16 cellular contexts compared by ENCODE assay signal in genomic region chr19:49463960-49464740, GRCh38. TPM values are rescaled to one million over a fixed set of nuclear protein-coding genes. Genes with fewer than 3 reads are reported as not detected.
DNase-seq lines count a peak whose midpoint lies in the region; ATAC-seq lines count a peak whose summit lies in the region.
"Had no signal": no experiment of that assay in that cellular context is flagged by ENCODE, and none has a peak within 500 bp of the region (broad histone marks: within the 10 kb centered on the region; RNA-seq: fewer than 3 reads in every experiment).

No MANE protein-coding gene starts in this region.

- H3K4me3 Mint-ChIP-seq in activated CD8-positive, alpha-beta memory T cell treated with anti-CD3 and anti-CD28 coated beads, Interleukin-2, amount 10 ng/mL, durations not matched to agents 7 days and 5 days: no peak overlapping the region
- no peak overlapping the region for H3K4me3 Mint-ChIP-seq in IgD-negative memory B cell

- H3K4me1 Mint-ChIP-seq in activated CD8-positive, alpha-beta memory T cell treated with anti-CD3 and anti-CD28 coated beads, Interleukin-2, amount 10 ng/mL, durations not matched to agents 7 days and 5 days: peaks cover 14% of the 10 kb centered on the region
- peaks cover 3 to 7% (median 6%) of the 10 kb centered on the region in 3 donors for H3K4me1 Mint-ChIP-seq in IgD-negative memory B cell

- no peaks in the 10 kb centered on the region for H3K9me3 Mint-ChIP-seq in activated CD8-positive, alpha-beta memory T cell treated with anti-CD3 and anti-CD28 coated beads, Interleukin-2, amount 10 ng/mL, durations not matched to agents 7 days and 5 days (ENCODE audit: low read depth)
- no peaks in the 10 kb centered on the region for H3K9me3 Mint-ChIP-seq in IgD-negative memory B cell

- H3K36me3 Mint-ChIP-seq in activated CD8-positive, alpha-beta memory T cell treated with anti-CD3 and anti-CD28 coated beads, Interleukin-2, amount 10 ng/mL, durations not matched to agents 7 days and 5 days: peaks cover 15% of the 10 kb centered on the region
- H3K36me3 Mint-ChIP-seq in IgD-negative memory B cell: peaks cover 3% of the 10 kb centered on the region

- DNase-seq in activated CD8-positive, alpha-beta memory T cell treated with anti-CD3 and anti-CD28 coated beads, Interleukin-2, amount 10 ng/mL, durations not matched to agents 7 days and 5 days: no peak
- no peak for DNase-seq in activated CD8-positive, alpha-beta memory T cell treated with anti-CD3 and anti-CD28 coated beads for 24 hours
- DNase-seq in iPS-NIHi11 (ENCODE audit: low spot score): peak; percentile 11
- DNase-seq in amniotic stem cell (lab: John Stamatoyannopoulos, UW): no peak
- DNase-seq in activated T-cell treated with anti-CD3 and anti-CD28 coated beads, Interleukin-2, amount 50 U/mL, for 48 hours: no peak
- DNase-seq: EL; KBM-7; MV-4-11; NCI-H1417; NCI-H1930; NCI-H2171; NCI-H446; NK-92 treated with Interleukin-12 subunit alpha and Interleukin-12 subunit beta, amount 100 ng/mL, for 24 hours; SIG-M5 had no signal

- H3K27me3 Mint-ChIP-seq in activated CD8-positive, alpha-beta memory T cell treated with anti-CD3 and anti-CD28 coated beads, Interleukin-2, amount 10 ng/mL, durations not matched to agents 7 days and 5 days: no peaks in the 10 kb centered on the region
- H3K27me3 Mint-ChIP-seq in IgD-negative memory B cell: no peaks in the 10 kb centered on the region

- ATAC-seq in activated CD8-positive, alpha-beta memory T cell treated with anti-CD3 and anti-CD28 coated beads, Interleukin-2, amount 10 ng/mL, durations not matched to agents 7 days and 5 days: no peak
- ATAC-seq in HG03565 (IDR thresholded peaks at IDR 0.05; ENCODE audit: unreplicated experiment): no peak

- CTCF ChIA-PET in activated CD8-positive, alpha-beta memory T cell treated with anti-CD3 and anti-CD28 coated beads, Interleukin-2, amount 10 ng/mL, durations not matched to agents 7 days and 5 days (lab: Charles Lee): no interaction called here

- peak overlapping the region; percentile 29 for H3K27ac Mint-ChIP-seq in activated CD8-positive, alpha-beta memory T cell treated with anti-CD3 and anti-CD28 coated beads, Interleukin-2, amount 10 ng/mL, durations not matched to agents 7 days and 5 days
- peak overlapping the region in 2 of 3 donors; percentile 80 to 84 for H3K27ac Mint-ChIP-seq in IgD-negative memory B cell

RNA-seq across cellular contexts. Expression of gene FLT3LG, which starts 9.9 kb away (rescaled TPM):
- total RNA-seq in activated CD8-positive, alpha-beta memory T cell treated with anti-CD3 and anti-CD28 coated beads, Interleukin-2, amount 10 ng/mL, durations not matched to agents 7 days and 5 days: 100 to 1,000 TPM; 112 to 151 TPM
- 24.3 TPM for polyA plus RNA-seq in IgD-negative memory B cell

RNA-seq across cellular contexts. Expression of gene ALDH16A1, which starts 11.1 kb away (rescaled TPM):
- 10 to 100 TPM; 37.2 to 45.2 TPM for total RNA-seq in activated CD8-positive, alpha-beta memory T cell treated with anti-CD3 and anti-CD28 coated beads, Interleukin-2, amount 10 ng/mL, durations not matched to agents 7 days and 5 days
- 67.5 TPM for polyA plus RNA-seq in IgD-negative memory B cell

RNA-seq across cellular contexts. Expression of gene PIH1D1, which starts 12.5 kb away (rescaled TPM):
- 100 to 1,000 TPM; 148 to 158 TPM for total RNA-seq in activated CD8-positive, alpha-beta memory T cell treated with anti-CD3 and anti-CD28 coated beads, Interleukin-2, amount 10 ng/mL, durations not matched to agents 7 days and 5 days
- polyA plus RNA-seq in IgD-negative memory B cell: 98.8 TPM

RNA-seq across cellular contexts. Expression of gene SLC17A7, which starts 22.8 kb away (rescaled TPM):
- total RNA-seq in activated CD8-positive, alpha-beta memory T cell treated with anti-CD3 and anti-CD28 coated beads, Interleukin-2, amount 10 ng/mL, durations not matched to agents 7 days and 5 days: under 1 TPM; 0.19 to 0.55 TPM
- not detected for polyA plus RNA-seq in IgD-negative memory B cell

RNA-seq across cellular contexts. Expression of gene RPL13A, which starts 23.3 kb away (rescaled TPM):
- total RNA-seq in activated CD8-positive, alpha-beta memory T cell treated with anti-CD3 and anti-CD28 coated beads, Interleukin-2, amount 10 ng/mL, durations not matched to agents 7 days and 5 days: 1,000 to 10,000 TPM; 2,143 to 2,523 TPM
- polyA plus RNA-seq in IgD-negative memory B cell: 3,792 TPM
